Comparison of ENCODE assay signal across 28 cellular contexts in genomic region chr10:68318331-68319059, GRCh38. TPM values are rescaled to one million over a fixed set of nuclear protein-coding genes. Genes with fewer than 3 reads are reported as not detected.
DNase-seq lines count a peak whose midpoint lies in the region; ATAC-seq, FAIRE-seq and TF ChIP-seq lines count a peak whose summit lies in the region.
"Had no signal": no experiment of that assay in that cellular context is flagged by ENCODE, and none has a peak within 500 bp of the region (broad histone marks: within the 10 kb centered on the region; RNA-seq: fewer than 3 reads in every experiment).

No MANE protein-coding gene starts in this region.

- H3K27me3 Mint-ChIP-seq in Caco-2 (ENCODE audit: insufficient read depth, unreplicated experiment) (no peaks in the 10 kb centered on the region), progenitor cell of endocrine pancreas (no peaks in the 10 kb centered on the region)

- H3K4me1 Mint-ChIP-seq in Caco-2 (ENCODE audit: low read depth, unreplicated experiment) (peaks cover 16% of the 10 kb centered on the region), progenitor cell of endocrine pancreas (ENCODE audit: low read depth) (peaks cover 5% of the 10 kb centered on the region)

- no peak for FAIRE-seq in K562 (lab: Jason Lieb, UNC)
- peak; percentile 30 for FAIRE-seq in HepG2 (lab: Jason Lieb, UNC)
- FAIRE-seq: GM12892, GM19239 had no signal

- H3K27ac Mint-ChIP-seq in Caco-2 (ENCODE audit: unreplicated experiment) (peak overlapping the region; percentile 20), progenitor cell of endocrine pancreas (peak overlapping the region; percentile 20)
- H3K27ac Mint-ChIP-seq: CD14-positive monocyte; CD8-positive, alpha-beta memory T cell had no signal

- intact Hi-C loops in Caco-2 (cut with micrococcal nuclease; ENCODE audit: unreplicated experiment) (loop anchor here (1.0 kb wide), 1 partner anchor 13 kb away; no protein-coding TSS in a partner anchor), K562 (cut with micrococcal nuclease) (no loop called here), HepG2 (cut with micrococcal nuclease; ENCODE audit: unreplicated experiment) (no loop called here), left ventricle myocardium superior (cut with micrococcal nuclease) (no loop called here)

- TF ChIP-seq EP300 in K562 (IDR thresholded peaks at IDR 0.05; ENCODE audit: low read length): no peak
- TF ChIP-seq EP300 in HepG2 (IDR thresholded peaks at IDR 0.05; ENCODE audit: low read depth in 2 of 2, low read length in 2 of 2): no peak
- no peak for TF ChIP-seq EP300 in HepG2 (CRISPR knock-in tag; IDR thresholded peaks at IDR 0.05; ENCODE audit: borderline replicate concordance)

- peaks cover 6% of the 10 kb centered on the region for H3K36me3 Mint-ChIP-seq in Caco-2 (ENCODE audit: insufficient read depth, unreplicated experiment)
- H3K36me3 Mint-ChIP-seq in progenitor cell of endocrine pancreas (ENCODE audit: insufficient read depth): peaks cover 4% of the 10 kb centered on the region

- no peaks in the 10 kb centered on the region for H3K9me1 ChIP-seq in K562 (ENCODE audit: control insufficient read depth, insufficient read depth, low read length)

- H3K9me3 Mint-ChIP-seq in Caco-2 (ENCODE audit: unreplicated experiment) (peaks cover 30% of the 10 kb centered on the region), progenitor cell of endocrine pancreas (ENCODE audit: low read depth) (peaks cover 17% of the 10 kb centered on the region)

- CTCF ChIA-PET in Caco-2 (lab: Charles Lee) (interaction anchor here (1.6 kb wide), 1 partner anchor 106 kb away, joined by 3 read pairs; no protein-coding TSS in a partner anchor), K562 (lab: Yijun Ruan, JAX; ENCODE audit: low intra/inter-chr PET ratio) (no interaction called here), HepG2 (lab: Yijun Ruan, JAX; ENCODE audit: low intra/inter-chr PET ratio, low total read pairs) (no interaction called here)

- peaks cover 14% of the 10 kb centered on the region for H3K4me1 ChIP-seq in Caco-2
- no peaks in the 10 kb centered on the region for H3K4me1 ChIP-seq in K562 (replicated peaks in 1 of 2; ENCODE audit: control insufficient read depth in 2 of 2, insufficient read depth in 2 of 2, low read length in 2 of 2)
- peaks cover 15% of the 10 kb centered on the region for H3K4me1 ChIP-seq in HepG2 (ENCODE audit: insufficient read depth, low read length)
- H3K4me1 ChIP-seq: BE2C, SJCRH30 had no signal

- H3K9me3 ChIP-seq in Caco-2: peaks cover 16% of the 10 kb centered on the region
- no peaks in the 10 kb centered on the region; the same call in 1 of the 2 replicates for H3K9me3 ChIP-seq in K562 (replicated peaks; ENCODE audit: control insufficient read depth, insufficient read depth, low read depth, low read length)
- H3K9me3 ChIP-seq in HepG2 (ENCODE audit: low read length): peaks cover 14% of the 10 kb centered on the region
- H3K9me3 ChIP-seq: BE2C, SJCRH30 had no signal

- no peaks in the 10 kb centered on the region for H3K27me3 ChIP-seq in Caco-2 (replicated peaks; ENCODE audit: control insufficient read depth, insufficient read depth, low read length)
- H3K27me3 ChIP-seq in K562 (ENCODE audit: control insufficient read depth in 2 of 2, insufficient read depth in 2 of 2, low read length in 2 of 2): no peaks in the 10 kb centered on the region
- no peaks in the 10 kb centered on the region for H3K27me3 ChIP-seq in HepG2 (ENCODE audit: control insufficient read depth in 1 of 2, insufficient read depth in 2 of 2, low read length in 2 of 2)
- H3K27me3 ChIP-seq: BE2C, SJCRH30 had no signal

- TF ChIP-seq POLR2A in K562 (conservative IDR thresholded peaks at IDR 0.05): no peak
- no peak for TF ChIP-seq POLR2A in HepG2 (IDR thresholded peaks at IDR 0.05; ENCODE audit: insufficient read depth in 1 of 2, low read depth in 2 of 2, low read length in 2 of 2)

- no peak overlapping the region for H2AFZ ChIP-seq in K562 (ENCODE audit: low read depth, low read length)
- H2AFZ ChIP-seq in HepG2 (ENCODE audit: low read length): no peak overlapping the region

- POLR2A ChIA-PET in Caco-2 (lab: Charles Lee): interaction anchor here (0.9 to 1.2 kb wide), 2 partner anchors 13 to 15 kb away, joined by 5 to 6 read pairs; partner anchors contain the start of genes HNRNPH3 and PBLD
- POLR2A ChIA-PET in K562 (lab: Yijun Ruan, JAX): interaction anchor here (0.6 to 1.3 kb wide), 3 partner anchors 12 to 247 kb away, joined by 3 read pairs; partner anchors contain the start of gene PBLD
- POLR2A ChIA-PET in HepG2 (lab: Yijun Ruan, JAX): interaction anchor here (2.2 kb wide), 1 partner anchor 13 kb away, joined by 6 read pairs; the partner anchor contains the start of gene HNRNPH3

- TF ChIP-seq CTCF in Caco-2 (IDR thresholded peaks at IDR 0.05; ENCODE audit: insufficient read depth in 1 of 2, low read depth in 1 of 2, low read length in 1 of 2, severe bottlenecking in 1 of 2, unreplicated experiment in 1 of 2): no peak
- TF ChIP-seq CTCF in K562 (IDR thresholded peaks at IDR 0.05 in 2 of 3, conservative IDR thresholded peaks at IDR 0.05 in 1 of 3; ENCODE audit: insufficient read depth in 2 of 3, low read depth in 1 of 3, low read length in 3 of 3): no peak
- TF ChIP-seq CTCF in HepG2 (CRISPR knock-in tag; IDR thresholded peaks at IDR 0.05): no peak
- TF ChIP-seq CTCF in progenitor cell of endocrine pancreas (IDR thresholded peaks at IDR 0.05; ENCODE audit: unreplicated experiment): no peak

- no TSS peak for BruUV-seq in Caco-2 (replicated peaks; lab: Mats Ljungman, UMichigan)
- BruUV-seq in K562 (replicated peaks; lab: Mats Ljungman, UMichigan): no TSS peak
- no TSS peak for BruUV-seq in HepG2 (replicated peaks; lab: Mats Ljungman, UMichigan)

- H3K9ac ChIP-seq in K562 (ENCODE audit: insufficient read depth in 1 of 2, low read depth in 2 of 2, low read length in 2 of 2): no peak overlapping the region
- H3K9ac ChIP-seq in HepG2 (ENCODE audit: insufficient read depth, low read depth, low read length): no peak overlapping the region
- H3K9ac ChIP-seq: KMS-11 had no signal

- ATAC-seq in K562 (no peak), HepG2 (peak; percentile 97), left ventricle myocardium superior (no peak)
- ATAC-seq: HCT116, Right ventricle myocardium inferior had no signal

- H3K4me2 ChIP-seq in K562 (ENCODE audit: insufficient read depth, low read length) (no peak overlapping the region), HepG2 (ENCODE audit: low read depth, low read length) (no peak overlapping the region)
- H3K4me2 ChIP-seq: KMS-11 had no signal

- H3K79me2 ChIP-seq in K562 (ENCODE audit: control insufficient read depth, insufficient read depth, low read length): no peaks in the 10 kb centered on the region
- H3K79me2 ChIP-seq in HepG2 (ENCODE audit: insufficient read depth, low read length): no peaks in the 10 kb centered on the region

- H3K27ac ChIP-seq in K562 (ENCODE audit: extremely low read depth, low read depth, low read length) (no peak overlapping the region), HepG2 (ENCODE audit: extremely low read length, insufficient read depth, low read length) (peak overlapping the region; percentile 41)
- H3K27ac ChIP-seq: KMS-11, SJCRH30 had no signal

- H3K4me3 ChIP-seq in Caco-2 (ENCODE audit: low read depth, low read length) (no peak overlapping the region), K562 (no peak overlapping the region), HepG2 (replicated peaks in 1 of 3; ENCODE audit: insufficient read depth in 1 of 3, low read depth in 2 of 3, low read length in 3 of 3) (no peak overlapping the region)
- H3K4me3 ChIP-seq: SJCRH30 had no signal

- TF ChIP-seq RAD21 in K562 (CRISPR knock-in tag; conservative IDR thresholded peaks at IDR 0.05 in 1 of 2, IDR thresholded peaks at IDR 0.05 in 1 of 2) (no peak), HepG2 (CRISPR knock-in tag; IDR thresholded peaks at IDR 0.05) (no peak)

- no peaks in the 10 kb centered on the region for H3K36me3 ChIP-seq in Caco-2 (ENCODE audit: control insufficient read depth, insufficient read depth, low read length)
- no peaks in the 10 kb centered on the region for H3K36me3 ChIP-seq in K562 (ENCODE audit: control insufficient read depth, insufficient read depth, low read length)
- H3K36me3 ChIP-seq in HepG2 (replicated peaks in 1 of 2; ENCODE audit: control insufficient read depth in 1 of 2, insufficient read depth in 2 of 2, low read length in 2 of 2): no peaks in the 10 kb centered on the region
- H3K36me3 ChIP-seq: BE2C, SJCRH30 had no signal

- H4K20me1 ChIP-seq in K562 (replicated peaks; ENCODE audit: control insufficient read depth, insufficient read depth, low read length) (no peaks in the 10 kb centered on the region), HepG2 (ENCODE audit: insufficient read depth, low read length) (no peaks in the 10 kb centered on the region)

- peak in 1 of 2 experiments; percentile 48 for DNase-seq in Caco-2
- DNase-seq in K562 (ENCODE audit: extremely low read depth in 1 of 4, low spot score in 3 of 4): no peak
- DNase-seq in HepG2 (ENCODE audit: low spot score): peak; percentile 41
- no peak for DNase-seq in progenitor cell of endocrine pancreas (ENCODE audit: low spot score, unreplicated experiment)
- no peak for DNase-seq in pons (ENCODE audit: low spot score)
- no peak for DNase-seq in germinal center (ENCODE audit: low spot score)
- no peak for DNase-seq in left ventricle myocardium superior
- DNase-seq: 8988T; ACHN; BE2C; Calu3; CD8-positive, alpha-beta memory T cell; DND-41; IMR-90; NCI-H1092 treated with DMSO at 0.1 percent for 48 hours; NCI-H1436; NCI-H187; NCI-H2107; NCI-H446; NCI-H524 treated with DMSO at 0.1 percent for 48 hours; NCI-H774; SJCRH30 had no signal

- WGBS in K562 (ENCODE audit: insufficient coverage, low coverage, missing lambda C conversion rate): 7% methylated on average over 1 of the region's 1 CpG
- 4% methylated on average over 1 of the region's 1 CpG for WGBS in HepG2 (ENCODE audit: low lambda C conversion rate)

- H3K4me3 Mint-ChIP-seq in Caco-2 (ENCODE audit: unreplicated experiment): peak overlapping the region; percentile 11
- no peak overlapping the region for H3K4me3 Mint-ChIP-seq in progenitor cell of endocrine pancreas (ENCODE audit: low read depth)
- H3K4me3 Mint-ChIP-seq: CD14-positive monocyte; CD8-positive, alpha-beta memory T cell had no signal

- in situ Hi-C loops in K562 (cut with MboI): no loop called here
- in situ Hi-C loops in HepG2 (cut with HindIII; ENCODE audit: extremely low pct_ligation_motif_present, low pct_unique_long_range_greater_than_20kb): loop anchor here (25.0 kb wide), 1 partner anchor 456 kb away; no protein-coding TSS in a partner anchor

RNA-seq across cellular contexts. Expression of gene HNRNPH3, which starts 13.4 kb away (rescaled TPM):
- total RNA-seq in Caco-2 (2022) (262 and 283 TPM in 2 replicates), K562 (2014; rRNA removed) (68.9 and 88.0 TPM in 2 replicates), K562 (2014; rRNA removed; fragmentation: Illumina TruSeq; extraction: Trizol) (52.8 and 72.3 TPM in 2 replicates), K562 (2015; rRNA removed; fragmentation: Illumina TruSeq; extraction: Trizol) (60.8 and 61.5 TPM in 2 replicates), K562 (2021) (162 and 170 TPM in 2 replicates), HepG2 (2016; rRNA removed; fragmentation: Illumina TruSeq; extraction: Trizol) (46.0 and 84.5 TPM in 2 replicates), progenitor cell of endocrine pancreas (222 and 225 TPM in 2 replicates), left ventricle myocardium superior (133 TPM)
- total RNA-seq in K562 (2011; cell fraction: chromatin; rRNA removed; ENCODE audit: low replicate concordance): 62.9 and 248 TPM in 2 replicates
- 23.0 and 31.5 TPM in 2 replicates for total RNA-seq in K562 (2011; cell fraction: nucleolus; rRNA removed)
- 90.9 and 129 TPM in 2 replicates for total RNA-seq in K562 (2011; cell fraction: nucleoplasm; rRNA removed)
- polyA plus RNA-seq in K562 (2011; rRNA removed) (97.5 and 152 TPM in 2 replicates), K562 (2014; fragmentation: Illumina TruSeq; extraction: Trizol) (468 and 562 TPM in 2 replicates), K562 (2014; fragmentation: Nextera tagmentation; extraction: Ambion mirVana) (100 to 1,000 TPM; 129 to 208 TPM), K562 (2014; rRNA removed) (371 and 431 TPM in 2 replicates), HepG2 (2011; rRNA removed) (31.3 and 47.7 TPM in 2 replicates)
- polyA plus RNA-seq in K562 (2011; cell fraction: cytosol; rRNA removed): 24.1 and 54.7 TPM in 2 replicates
- polyA plus RNA-seq in K562 (2011; cell fraction: nucleus; rRNA removed): 65.4 and 82.8 TPM in 2 replicates
- polyA plus RNA-seq in K562 (2012): 163 and 412 TPM in 2 replicates
- polyA minus RNA-seq in K562 (2011; rRNA and poly(A)+ RNA removed): 225 and 315 TPM in 2 replicates
- 50.4 and 63.2 TPM in 2 replicates for polyA minus RNA-seq in K562 (2011; cell fraction: cytosol; rRNA and poly(A)+ RNA removed)
- 58.3 and 78.0 TPM in 2 replicates for polyA minus RNA-seq in K562 (2011; cell fraction: nucleus; rRNA and poly(A)+ RNA removed)
- total RNA-seq in HepG2 (2016; cell fraction: cytosol; rRNA removed; fragmentation: Illumina TruSeq; extraction: Trizol; ENCODE audit: low read depth): 10.1 and 14.0 TPM in 2 replicates
- total RNA-seq in HepG2 (2016; cell fraction: insoluble cytoplasmic fraction; rRNA removed; fragmentation: Illumina TruSeq; extraction: Trizol): 43.5 and 77.3 TPM in 2 replicates
- total RNA-seq in HepG2 (2016; cell fraction: membrane; rRNA removed; fragmentation: Illumina TruSeq; extraction: Trizol): 20.4 and 25.0 TPM in 2 replicates
- 63.5 and 64.6 TPM in 2 replicates for total RNA-seq in HepG2 (2016; cell fraction: nucleus; rRNA removed; fragmentation: Illumina TruSeq; extraction: Trizol)
- 16.7 and 20.6 TPM in 2 replicates for polyA plus RNA-seq in HepG2 (2011; cell fraction: cytosol; rRNA removed)
- 33.6 and 52.8 TPM in 2 replicates for polyA plus RNA-seq in HepG2 (2011; cell fraction: nucleus; rRNA removed)
- polyA plus RNA-seq in HepG2 (2012): 123 and 162 TPM in 2 replicates
- 10.0 TPM in 2 replicates for polyA plus RNA-seq in HepG2 (2016; cell fraction: cytosol; fragmentation: Illumina TruSeq; extraction: Trizol; ENCODE audit: low read depth)
- 350 and 380 TPM in 2 replicates for polyA plus RNA-seq in HepG2 (2016; cell fraction: insoluble cytoplasmic fraction; fragmentation: Illumina TruSeq; extraction: Trizol; ENCODE audit: low read depth)
- polyA plus RNA-seq in HepG2 (2016; cell fraction: membrane; fragmentation: Illumina TruSeq; extraction: Trizol; ENCODE audit: low read depth): 20.3 and 21.1 TPM in 2 replicates
- polyA plus RNA-seq in HepG2 (2016; cell fraction: nucleus; fragmentation: Illumina TruSeq; extraction: Trizol; ENCODE audit: insufficient read depth, low read depth): 259 and 277 TPM in 2 replicates
- 6.6 and 20.1 TPM in 2 replicates for polyA minus RNA-seq in HepG2 (2011; rRNA and poly(A)+ RNA removed; ENCODE audit: low replicate concordance)
- polyA minus RNA-seq in HepG2 (2011; cell fraction: cytosol; rRNA and poly(A)+ RNA removed): 14.9 and 18.1 TPM in 2 replicates
- polyA minus RNA-seq in HepG2 (2011; cell fraction: nucleus; rRNA and poly(A)+ RNA removed): 66.1 and 67.3 TPM in 2 replicates

RNA-seq across cellular contexts. Expression of gene PBLD, which starts 14.2 kb away (rescaled TPM):
- total RNA-seq in Caco-2 (2022) (13.2 and 15.3 TPM in 2 replicates), K562 (2014; rRNA removed) (1.7 and 2.6 TPM in 2 replicates), K562 (2014; rRNA removed; fragmentation: Illumina TruSeq; extraction: Trizol) (4.3 and 4.8 TPM in 2 replicates), K562 (2015; rRNA removed; fragmentation: Illumina TruSeq; extraction: Trizol) (2.0 and 2.7 TPM in 2 replicates), K562 (2021) (2.2 and 2.5 TPM in 2 replicates), HepG2 (2016; rRNA removed; fragmentation: Illumina TruSeq; extraction: Trizol) (3.0 and 3.1 TPM in 2 replicates), progenitor cell of endocrine pancreas (9.6 and 11.1 TPM in 2 replicates), left ventricle myocardium superior (4.6 TPM)
- total RNA-seq in K562 (2011; cell fraction: chromatin; rRNA removed; ENCODE audit: low replicate concordance): 3.8 and 5.0 TPM in 2 replicates
- 1.8 and 2.3 TPM in 2 replicates for total RNA-seq in K562 (2011; cell fraction: nucleolus; rRNA removed)
- total RNA-seq in K562 (2011; cell fraction: nucleoplasm; rRNA removed): 4.3 and 9.5 TPM in 2 replicates
- polyA plus RNA-seq in K562 (2011; rRNA removed) (1.2 and 1.8 TPM in 2 replicates), K562 (2014; fragmentation: Illumina TruSeq; extraction: Trizol) (2.8 and 3.3 TPM in 2 replicates), K562 (2014; fragmentation: Nextera tagmentation; extraction: Ambion mirVana) (1 to 10 TPM; 1.7 to 2.1 TPM), K562 (2014; rRNA removed) (2.7 and 2.9 TPM in 2 replicates), HepG2 (2011; rRNA removed) (0.42 and 0.52 TPM in 2 replicates)
- polyA plus RNA-seq in K562 (2011; cell fraction: cytosol; rRNA removed): 0.22 and 0.68 TPM in 2 replicates
- 2.0 and 2.1 TPM in 2 replicates for polyA plus RNA-seq in K562 (2011; cell fraction: nucleus; rRNA removed)
- 2.0 and 3.0 TPM in 2 replicates for polyA plus RNA-seq in K562 (2012)
- polyA minus RNA-seq in K562 (2011; rRNA and poly(A)+ RNA removed): 0.53 and 0.81 TPM in 2 replicates
- polyA minus RNA-seq in K562 (2011; cell fraction: cytosol; rRNA and poly(A)+ RNA removed): 0.76 TPM in 1 of 2 replicates, not detected in the other
- 0.94 and 1.7 TPM in 2 replicates for polyA minus RNA-seq in K562 (2011; cell fraction: nucleus; rRNA and poly(A)+ RNA removed)
- 1.4 and 2.3 TPM in 2 replicates for total RNA-seq in HepG2 (2016; cell fraction: cytosol; rRNA removed; fragmentation: Illumina TruSeq; extraction: Trizol; ENCODE audit: low read depth)
- total RNA-seq in HepG2 (2016; cell fraction: insoluble cytoplasmic fraction; rRNA removed; fragmentation: Illumina TruSeq; extraction: Trizol): 2.8 and 3.6 TPM in 2 replicates
- 2.1 and 2.4 TPM in 2 replicates for total RNA-seq in HepG2 (2016; cell fraction: membrane; rRNA removed; fragmentation: Illumina TruSeq; extraction: Trizol)
- 2.8 and 4.0 TPM in 2 replicates for total RNA-seq in HepG2 (2016; cell fraction: nucleus; rRNA removed; fragmentation: Illumina TruSeq; extraction: Trizol)
- polyA plus RNA-seq in HepG2 (2011; cell fraction: cytosol; rRNA removed): 0.16 and 0.24 TPM in 2 replicates
- polyA plus RNA-seq in HepG2 (2011; cell fraction: nucleus; rRNA removed): 0.76 and 0.97 TPM in 2 replicates
- polyA plus RNA-seq in HepG2 (2012): 1.3 and 3.0 TPM in 2 replicates
- 1.1 and 1.2 TPM in 2 replicates for polyA plus RNA-seq in HepG2 (2016; cell fraction: cytosol; fragmentation: Illumina TruSeq; extraction: Trizol; ENCODE audit: low read depth)
- polyA plus RNA-seq in HepG2 (2016; cell fraction: insoluble cytoplasmic fraction; fragmentation: Illumina TruSeq; extraction: Trizol; ENCODE audit: low read depth): 3.5 TPM in 2 replicates
- polyA plus RNA-seq in HepG2 (2016; cell fraction: membrane; fragmentation: Illumina TruSeq; extraction: Trizol; ENCODE audit: low read depth): 1.2 and 1.4 TPM in 2 replicates
- 2.5 and 4.3 TPM in 2 replicates for polyA plus RNA-seq in HepG2 (2016; cell fraction: nucleus; fragmentation: Illumina TruSeq; extraction: Trizol; ENCODE audit: insufficient read depth, low read depth)
- 0.56 and 0.76 TPM in 2 replicates for polyA minus RNA-seq in HepG2 (2011; rRNA and poly(A)+ RNA removed; ENCODE audit: low replicate concordance)
- 0.59 and 0.62 TPM in 2 replicates for polyA minus RNA-seq in HepG2 (2011; cell fraction: cytosol; rRNA and poly(A)+ RNA removed)
- polyA minus RNA-seq in HepG2 (2011; cell fraction: nucleus; rRNA and poly(A)+ RNA removed): 0.90 and 1.5 TPM in 2 replicates
